ENCODE assay signal across 8 cellular contexts in the genomic region with DNA sequence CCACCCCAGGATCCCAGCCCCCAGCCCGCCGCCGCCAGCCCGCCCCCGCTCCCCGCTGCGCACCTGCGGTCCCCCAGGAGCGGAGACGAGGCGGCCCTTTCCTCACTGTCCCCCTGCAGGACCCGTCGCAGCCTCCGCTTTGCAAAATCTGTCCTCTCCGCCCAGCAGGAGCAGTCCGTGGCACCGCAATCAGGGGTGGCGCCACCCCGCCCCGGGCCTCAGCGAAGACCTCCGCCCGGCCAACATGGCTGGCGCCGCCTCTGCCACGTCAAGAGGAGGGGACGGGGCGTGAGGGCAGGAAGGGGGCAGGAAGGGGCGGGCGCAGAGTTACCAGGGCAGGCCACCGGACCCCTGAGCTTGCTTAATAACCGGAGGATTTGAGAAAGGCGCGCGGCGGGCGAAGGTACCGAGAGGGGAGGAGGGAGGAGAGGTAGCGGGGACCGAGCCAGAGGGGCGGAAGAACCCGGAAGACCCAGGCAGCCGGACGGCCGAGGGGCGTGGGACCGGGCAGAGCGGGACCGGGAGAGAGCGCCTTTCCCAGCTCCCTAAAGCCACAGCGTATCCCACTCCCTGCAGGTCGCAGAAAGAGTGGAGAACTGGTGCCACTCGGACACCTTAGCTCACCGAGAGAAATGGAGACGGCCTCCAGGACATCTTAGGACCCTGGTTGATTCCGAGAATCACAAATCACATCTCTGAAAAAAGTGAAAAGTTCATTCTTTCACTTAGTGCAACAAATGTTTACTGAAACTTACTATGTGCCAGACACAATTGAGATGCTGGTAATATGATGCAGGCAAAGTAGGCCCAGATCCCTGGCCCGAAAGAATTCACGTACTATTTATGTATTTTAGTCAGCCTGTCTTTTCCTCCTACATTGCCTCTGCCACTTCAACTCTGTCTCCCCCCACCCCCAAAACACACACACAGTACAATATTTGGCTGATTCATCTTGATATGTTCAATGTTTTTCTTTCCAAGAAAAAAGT. TPM values are rescaled to one million over a fixed set of nuclear protein-coding genes. Genes with fewer than 3 reads are reported as not detected.
DNase-seq lines count a peak whose midpoint lies in the region; ATAC-seq, FAIRE-seq and TF ChIP-seq lines count a peak whose summit lies in the region.

A gene (minus strand): TSS at position 267 of the 989 bp plus-strand sequence. CDS start 7,117 bp downstream, outside the sequence.

- H3K36me3 ChIP-seq in adipocyte (ENCODE audit: control insufficient read depth, insufficient read depth, low read length, severe bottlenecking) (no peaks in the 10 kb centered on the region), heart left ventricle (no peaks in the 10 kb centered on the region), upper lobe of left lung (no peaks in the 10 kb centered on the region)

- H3K4me3 ChIP-seq in adipocyte (ENCODE audit: low read length) (peak within 1 kb of the TSS; percentile 92), heart left ventricle (peak within 1 kb of the TSS; percentile 69 to 99 (median 90)), upper lobe of left lung (peak within 1 kb of the TSS; percentile 76 to 95 (median 88))

- peak in 3 of 12 donors; percentile 4 to 18 (median 13) for TF ChIP-seq CTCF in heart left ventricle (IDR thresholded peaks at IDR 0.05)
- peak in 2 of 6 experiments; percentile 12 to 15 for TF ChIP-seq CTCF in upper lobe of left lung (IDR thresholded peaks at IDR 0.05)

- H3K27me3 ChIP-seq in adipocyte (replicated peaks; ENCODE audit: control insufficient read depth, insufficient read depth, low read length) (no peaks in the 10 kb centered on the region), heart left ventricle (no peaks in the 10 kb centered on the region), upper lobe of left lung (no peaks in the 10 kb centered on the region)

- H3K4me1 ChIP-seq in adipocyte (ENCODE audit: control insufficient read depth, insufficient read depth, low read length) (peaks cover 31% of the 10 kb centered on the region), heart left ventricle (peaks cover 2 to 54% (median 34%) of the 10 kb centered on the region in 12 donors), upper lobe of left lung (peaks cover 14 to 36% (median 20%) of the 10 kb centered on the region in 4 donors)

- peak within 1 kb of the TSS; percentile 94 for H3K9ac ChIP-seq in adipocyte (ENCODE audit: low read length)

- TF ChIP-seq EP300 in upper lobe of left lung (IDR thresholded peaks at IDR 0.05): peak in 1 of 4 donors; percentile 34

- no peaks in the 10 kb centered on the region for H3K9me3 ChIP-seq in adipocyte (ENCODE audit: control insufficient read depth, low read length)
- H3K9me3 ChIP-seq in heart left ventricle: no peaks in the 10 kb centered on the region
- H3K9me3 ChIP-seq in upper lobe of left lung: no peaks in the 10 kb centered on the region

- WGBS in heart left ventricle, 4 donors: 0 to 1% (median 0%) methylated on average over 35 to 58 of the region's 58 CpGs
- 0% methylated on average over 25 to 41 of the region's 58 CpGs for WGBS in upper lobe of left lung, 2 donors

- peak within 1 kb of the TSS; percentile 89 to 99 (median 97) for H3K27ac ChIP-seq in heart left ventricle
- H3K27ac ChIP-seq in upper lobe of left lung: peak within 1 kb of the TSS; percentile 97 to 99 (median 98)

- peak; percentile 71; the same call in 1 of the 2 replicates for TF ChIP-seq POLR2A in GM12891 (IDR thresholded peaks at IDR 0.05; ENCODE audit: low read depth, low read length)
- TF ChIP-seq POLR2A in heart left ventricle (IDR thresholded peaks at IDR 0.05): peak; percentile 64 to 92
- TF ChIP-seq POLR2A in upper lobe of left lung (IDR thresholded peaks at IDR 0.05): peak; percentile 48 to 93 (median 80)

- DNase-seq in GM12891 (ENCODE audit: insufficient read length, low spot score): peak; percentile 77
- peak; percentile 71 for DNase-seq in NCI-H1417 treated with DMSO at 0.1 percent for 48 hours (lab: John Stamatoyannopoulos, UW)
- DNase-seq in T follicular helper cell (ENCODE audit: low read depth): peak; percentile 74
- peak; percentile 95 for DNase-seq in adipocyte (ENCODE audit: low read depth)
- DNase-seq in heart left ventricle: peak; percentile 93 to 95 (median 94)
- DNase-seq in posterior vena cava (ENCODE audit: low spot score): peak; percentile 97
- peak; percentile 96 to 97 for DNase-seq in upper lobe of left lung

- ATAC-seq in HG02798 (IDR thresholded peaks at IDR 0.05; ENCODE audit: poor library complexity, unreplicated experiment) (peak; percentile 97), heart left ventricle (peak; percentile 97 to 99 (median 99)), upper lobe of left lung (ENCODE audit: low FRiP score in 2 of 2) (peak; percentile 97 to 99)

- peak; percentile 84 for FAIRE-seq in GM12891 (lab: Jason Lieb, UNC)

- intact Hi-C loops in heart left ventricle (cut with DNase I) (loop anchor here in 8 of 10 donors (1.0 to 10.0 kb wide), 11 partner anchors 10 to 330 kb away; a partner anchor contains a TSS), posterior vena cava (cut with DNase I) (no loop called here)

TF ChIP-seq in GM12891, 5 proteins besides CTCF, POLR2A, EP300 and RAD21:
- TF ChIP-seq SPI1 (IDR thresholded peaks at IDR 0.05; ENCODE audit: low read depth, low read length) (no peak), POLR2AphosphoS5 (IDR thresholded peaks at IDR 0.05; ENCODE audit: low read depth, low read length) (0 out of 2 replicates have a peak, but pooled peaks have one; percentile 52), PAX5 (IDR thresholded peaks at IDR 0.05; ENCODE audit: insufficient read depth, low read length, severe bottlenecking) (no peak), POU2F2 (IDR thresholded peaks at IDR 0.05; ENCODE audit: low read depth, low read length) (no peak), TAF1 (IDR thresholded peaks at IDR 0.05; ENCODE audit: low read depth, low read length) (peak; percentile 31; the same call in 1 of the 2 replicates)

RNA-seq across cellular contexts. Expression of the gene that starts here (rescaled TPM):
- polyA plus RNA-seq in GM12891 (2012; ENCODE audit: low read depth, missing spikeins): 18.4 TPM
- total RNA-seq in heart left ventricle (100 to 1,000 TPM in 3 of 9 donors, 10 to 100 TPM in 6; 68.1 to 116 (median 89.3) TPM), posterior vena cava (100 to 1,000 TPM; 176 to 207 TPM), upper lobe of left lung (10 to 100 TPM; 32.5 to 70.4 (median 47.4) TPM)
- polyA plus RNA-seq in heart left ventricle: 10 to 100 TPM; 14.1 to 81.0 TPM

Comparison
In these comparisons a context has a peak if more than half of its experiments do, and no peak if none do; other contexts are left out.
1. Peak in every context shown above with its lines: DNase-seq, ATAC-seq, H3K4me3 ChIP-seq and H3K27ac ChIP-seq.
2. intact Hi-C loops: an anchor here in heart left ventricle (1.0 to 10.0 kb wide); none called in posterior vena cava.